In the genomic region with DNA sequence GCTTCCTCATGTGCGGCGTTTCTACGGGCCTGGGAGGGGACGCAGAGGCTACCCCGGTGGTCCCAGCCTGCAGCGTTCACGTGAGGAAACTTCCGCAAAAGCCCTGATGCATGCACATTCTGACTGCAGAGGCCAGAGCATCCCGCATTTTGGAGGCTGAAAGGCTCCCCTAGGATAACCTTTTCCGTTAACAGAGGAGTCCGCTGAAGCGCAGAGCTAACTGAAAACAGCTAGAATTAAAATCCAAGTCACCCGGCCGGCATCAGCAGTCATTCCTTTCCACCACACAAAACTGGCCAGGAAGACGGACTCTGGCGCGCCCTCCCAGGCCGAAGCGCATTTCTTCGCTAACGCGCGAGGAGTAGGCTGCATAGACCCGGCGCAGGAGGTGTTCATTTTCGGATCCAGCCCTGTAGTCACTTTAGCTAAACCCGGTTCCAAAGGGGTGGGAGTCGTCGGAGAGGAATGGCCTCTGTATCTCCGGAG, we compare ENCODE assay signal across 8 cellular contexts. TPM values are rescaled to one million over a fixed set of nuclear protein-coding genes. Genes with fewer than 3 reads are reported as not detected.
DNase-seq lines count a peak whose midpoint lies in the region; ATAC-seq and TF ChIP-seq lines count a peak whose summit lies in the region.

No MANE protein-coding gene starts in this region.

- H3K4me1 Mint-ChIP-seq in T-cell = peaks cover 12 to 16% (median 15%) of the 10 kb centered on the region in 3 donors
- peaks cover 4 to 17% (median 12%) of the 10 kb centered on the region in 7 donors for H3K4me1 Mint-ChIP-seq in naive thymus-derived CD4-positive, alpha-beta T cell

- H3K4me3 ChIP-seq in AG09309 (ENCODE audit: control insufficient read depth, low read depth, low read length) (peak overlapping the region; percentile 72), BE2C (ENCODE audit: low read depth, low read length) (no peak overlapping the region)
- no peak overlapping the region for H3K4me3 ChIP-seq in naive thymus-derived CD4-positive, alpha-beta T cell (ENCODE audit: low read length)

- DNase-seq in AG09309 (ENCODE audit: low read depth) (peak; percentile 41), T-cell (no peak), fibroblast of gingiva (ENCODE audit: low read depth) (peak; percentile 73), BE2C (no peak), COLO829 (ENCODE audit: low spot score) (no peak), HEK293T (ENCODE audit: extremely low spot score) (no peak)
- no peak for DNase-seq in naive thymus-derived CD4-positive, alpha-beta T cell

- ATAC-seq in GM21576 (IDR thresholded peaks at IDR 0.05; ENCODE audit: unreplicated experiment) (peak; percentile 10), T-cell (replicated peaks in 1 of 4) (no peak)
- ATAC-seq in naive thymus-derived CD4-positive, alpha-beta T cell = no peak

- H3K36me3 Mint-ChIP-seq in T-cell = peaks cover 4% of the 10 kb centered on the region
- peaks cover 0 to 18% (median 0%) of the 10 kb centered on the region in 5 donors for H3K36me3 Mint-ChIP-seq in naive thymus-derived CD4-positive, alpha-beta T cell

- intact Hi-C loops in naive thymus-derived CD4-positive, alpha-beta T cell (cut with micrococcal nuclease) = no loop called here

- no peak overlapping the region for H3K27ac Mint-ChIP-seq in T-cell
- H3K27ac Mint-ChIP-seq in naive thymus-derived CD4-positive, alpha-beta T cell = peak overlapping the region in 1 of 9 donors; percentile 74

- peaks cover 0 to 6% (median 3%) of the 10 kb centered on the region in 3 donors for H3K9me3 Mint-ChIP-seq in T-cell
- peaks cover 0 to 23% (median 7%) of the 10 kb centered on the region in 11 donors for H3K9me3 Mint-ChIP-seq in naive thymus-derived CD4-positive, alpha-beta T cell

- CTCF ChIA-PET in T-cell (lab: Charles Lee) (no interaction called here), HEK293T (lab: Yijun Ruan, JAX) (no interaction called here)
- CTCF ChIA-PET in naive thymus-derived CD4-positive, alpha-beta T cell (lab: Charles Lee) = interaction anchor here (0.6 kb wide), 1 partner anchor 603 kb away, joined by 3 read pairs; no protein-coding TSS in a partner anchor

- no peak overlapping the region for H3K27ac ChIP-seq in naive thymus-derived CD4-positive, alpha-beta T cell (ENCODE audit: low read depth, low read length)

- peak; percentile 33 for TF ChIP-seq CTCF in AG09309 (IDR thresholded peaks at IDR 0.05; ENCODE audit: control insufficient read depth, insufficient read depth, low read depth, low read length, missing control alignments)
- no peak for TF ChIP-seq CTCF in BE2C (IDR thresholded peaks at IDR 0.05; ENCODE audit: low read depth, low read length)

- H3K36me3 ChIP-seq in naive thymus-derived CD4-positive, alpha-beta T cell (ENCODE audit: control insufficient read depth in 2 of 3, insufficient read depth in 3 of 3, low read length in 3 of 3) = no peaks in the 10 kb centered on the region
- H3K36me3 ChIP-seq in BE2C = peaks cover 7% of the 10 kb centered on the region

- no peaks in the 10 kb centered on the region for H3K9me3 ChIP-seq in naive thymus-derived CD4-positive, alpha-beta T cell (ENCODE audit: control insufficient read depth in 2 of 3, low read length in 3 of 3)
- H3K9me3 ChIP-seq in BE2C = no peaks in the 10 kb centered on the region

- peaks cover 0 to 4% of the 10 kb centered on the region in 2 donors for H3K27me3 ChIP-seq in naive thymus-derived CD4-positive, alpha-beta T cell (ENCODE audit: control insufficient read depth in 2 of 2, insufficient read depth in 2 of 2, low read length in 2 of 2)
- no peaks in the 10 kb centered on the region for H3K27me3 ChIP-seq in BE2C

- H3K4me1 ChIP-seq in naive thymus-derived CD4-positive, alpha-beta T cell (ENCODE audit: control insufficient read depth in 2 of 2, insufficient read depth in 2 of 2, low read length in 2 of 2) = peaks cover 0 to 4% of the 10 kb centered on the region in 2 donors
- H3K4me1 ChIP-seq in BE2C = no peaks in the 10 kb centered on the region

- POLR2A ChIA-PET in T-cell (lab: Charles Lee) = no interaction called here
- POLR2A ChIA-PET in naive thymus-derived CD4-positive, alpha-beta T cell (lab: Charles Lee) = no interaction called here
- POLR2A ChIA-PET in HEK293T (lab: Yijun Ruan, JAX) = interaction anchor here (0.9 to 2.5 kb wide), 2 partner anchors 13 to 77 kb away, joined by 3 to 9 read pairs; no protein-coding TSS in a partner anchor

- H3K4me3 Mint-ChIP-seq in T-cell = peak overlapping the region; percentile 71 to 82 (median 79)
- peak overlapping the region; percentile 49 to 87 (median 68) for H3K4me3 Mint-ChIP-seq in naive thymus-derived CD4-positive, alpha-beta T cell

- H3K27me3 Mint-ChIP-seq in T-cell = peaks cover 42 to 52% of the 10 kb centered on the region in 2 donors
- peaks cover 35 to 59% (median 53%) of the 10 kb centered on the region in 5 donors for H3K27me3 Mint-ChIP-seq in naive thymus-derived CD4-positive, alpha-beta T cell

TF ChIP-seq in HEK293T, 16 proteins besides CTCF, POLR2A, EP300 and RAD21:
- TF ChIP-seq ELF4 (IDR thresholded peaks at IDR 0.05) = no peak
- TF ChIP-seq FOXM1 (IDR thresholded peaks at IDR 0.05; ENCODE audit: borderline replicate concordance) = no peak
- TF ChIP-seq NFRKB (IDR thresholded peaks at IDR 0.05) = no peak
- no peak for TF ChIP-seq CTBP1 (IDR thresholded peaks at IDR 0.05; ENCODE audit: borderline replicate concordance)
- TF ChIP-seq, protein P1, sequence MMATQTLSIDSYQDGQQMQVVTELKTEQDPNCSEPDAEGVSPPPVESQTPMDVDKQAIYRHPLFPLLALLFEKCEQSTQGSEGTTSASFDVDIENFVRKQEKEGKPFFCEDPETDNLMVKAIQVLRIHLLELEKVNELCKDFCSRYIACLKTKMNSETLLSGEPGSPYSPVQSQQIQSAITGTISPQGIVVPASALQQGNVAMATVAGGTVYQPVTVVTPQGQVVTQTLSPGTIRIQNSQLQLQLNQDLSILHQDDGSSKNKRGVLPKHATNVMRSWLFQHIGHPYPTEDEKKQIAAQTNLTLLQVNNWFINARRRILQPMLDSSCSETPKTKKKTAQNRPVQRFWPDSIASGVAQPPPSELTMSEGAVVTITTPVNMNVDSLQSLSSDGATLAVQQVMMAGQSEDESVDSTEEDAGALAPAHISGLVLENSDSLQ (IDR thresholded peaks at IDR 0.05) = no peak
- TF ChIP-seq LEF1 (IDR thresholded peaks at IDR 0.05; ENCODE audit: borderline replicate concordance) = no peak
- no peak for TF ChIP-seq ZNF384 (IDR thresholded peaks at IDR 0.05)
- no peak for TF ChIP-seq FOXK2 (IDR thresholded peaks at IDR 0.05)
- no peak for TF ChIP-seq HDGF (IDR thresholded peaks at IDR 0.05; ENCODE audit: borderline replicate concordance)
- TF ChIP-seq SP1 (IDR thresholded peaks at IDR 0.05) = no peak
- no peak for TF ChIP-seq SUZ12 (IDR thresholded peaks at IDR 0.05)
- no peak for TF ChIP-seq L3MBTL2 (conservative IDR thresholded peaks at IDR 0.05)
- no peak for TF ChIP-seq TARDBP (IDR thresholded peaks at IDR 0.05)
- no peak for TF ChIP-seq BHLHE40 (IDR thresholded peaks at IDR 0.05; ENCODE audit: borderline replicate concordance)
- TF ChIP-seq ARNT (IDR thresholded peaks at IDR 0.05) = no peak
- TF ChIP-seq FOXA1 (IDR thresholded peaks at IDR 0.05) = no peak

RNA-seq across cellular contexts. Expression of gene TUBB6, which starts 0.7 kb away (rescaled TPM):
- total RNA-seq in T-cell = 1 to 10 TPM in 2 of 5 donors, under 1 TPM in 3; 0.40 to 4.9 (median 0.96) TPM
- 10 to 100 TPM in 2 of 5 experiments, 1 to 10 TPM in 2, under 1 TPM in 1; 0.70 to 16.5 (median 3.7) TPM for total RNA-seq in naive thymus-derived CD4-positive, alpha-beta T cell
- 1 to 10 TPM; 1.3 to 3.2 TPM for polyA plus RNA-seq in naive thymus-derived CD4-positive, alpha-beta T cell
- polyA plus RNA-seq in BE2C (2012; ENCODE audit: insufficient read depth, insufficient read length, low read depth) = 84.6 TPM

RNA-seq across cellular contexts. Expression of gene CIDEA, which starts 53.1 kb away (rescaled TPM):
- not detected for total RNA-seq in T-cell
- not detected for total RNA-seq in naive thymus-derived CD4-positive, alpha-beta T cell
- polyA plus RNA-seq in naive thymus-derived CD4-positive, alpha-beta T cell = not detected
- polyA plus RNA-seq in BE2C (2012; ENCODE audit: insufficient read depth, insufficient read length, low read depth) = not detected

Comparison
In these comparisons a context has a peak if more than half of its experiments do, and no peak if none do; other contexts are left out.
1. DNase-seq: peak in AG09309 (single experiment) and fibroblast of gingiva (single experiment); none in T-cell (0 of 34), naive thymus-derived CD4-positive, alpha-beta T cell (0 of 9), BE2C (single experiment), COLO829 (single experiment) and HEK293T (single experiment).